Comparison of ENCODE assay signal across 8 cellular contexts in the genomic region with DNA sequence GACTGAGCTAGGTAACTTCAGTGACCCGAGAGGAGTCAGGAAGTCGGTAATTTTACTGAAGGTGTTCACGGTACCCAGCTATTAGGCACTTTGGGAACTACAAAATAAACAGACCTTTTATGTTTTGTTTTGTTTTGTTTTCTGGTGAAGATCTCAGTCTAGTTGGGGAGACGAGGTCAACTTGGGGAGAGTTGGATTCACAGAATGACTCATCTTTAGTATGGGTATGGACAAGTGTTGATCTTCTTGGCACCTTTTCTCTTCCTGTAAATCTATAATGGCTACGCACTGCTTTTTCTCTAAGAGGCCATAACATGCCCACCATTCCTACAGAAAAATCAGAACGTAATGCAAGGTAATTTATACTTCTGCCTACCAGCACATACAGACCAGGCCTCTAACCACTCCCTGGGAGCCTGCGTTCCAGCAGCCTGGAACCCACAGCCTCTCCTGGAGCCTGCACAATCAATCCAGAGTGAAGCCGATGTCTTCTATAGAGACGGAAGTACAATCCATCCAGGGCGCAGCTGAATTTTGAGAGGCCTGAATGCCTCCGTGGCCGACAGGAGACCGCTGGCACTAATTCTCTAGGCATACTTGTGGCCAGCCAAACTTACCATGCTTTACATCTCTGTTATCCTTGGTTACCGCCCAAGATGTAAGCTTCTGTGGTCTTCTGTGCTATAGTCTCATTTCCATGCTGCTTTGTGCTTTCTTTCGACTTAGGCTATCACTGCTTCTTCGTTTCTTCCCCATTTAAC. TPM values are rescaled to one million over a fixed set of nuclear protein-coding genes. Genes with fewer than 3 reads are reported as not detected.
A peak's percentile ranks its signal among the peaks of the same experiment; 100 is the strongest.
DNase-seq lines count a peak whose midpoint lies in the region; ATAC-seq and TF ChIP-seq lines count a peak whose summit lies in the region.

No MANE protein-coding gene starts in this region.

- peak overlapping the region; percentile 98 for H3K4me3 Mint-ChIP-seq in activated CD8-positive, alpha-beta memory T cell treated with anti-CD3 and anti-CD28 coated beads, Interleukin-2, amount 10 ng/mL, durations not matched to agents 7 days and 5 days

- H3K27ac ChIP-seq in left lung (peak overlapping the region; percentile 75 to 79), temporal lobe (ENCODE audit: low read depth, low read length) (peak overlapping the region; percentile 71)

- peaks cover 16 to 42% of the 10 kb centered on the region in 2 donors for H3K4me1 ChIP-seq in left lung

- no peak for TF ChIP-seq CTCF in left lung (IDR thresholded peaks at IDR 0.05)

- H3K27ac Mint-ChIP-seq in activated CD8-positive, alpha-beta memory T cell treated with anti-CD3 and anti-CD28 coated beads, Interleukin-2, amount 10 ng/mL, durations not matched to agents 7 days and 5 days, result peak overlapping the region; percentile 95

- CTCF ChIA-PET in activated CD8-positive, alpha-beta memory T cell treated with anti-CD3 and anti-CD28 coated beads, Interleukin-2, amount 10 ng/mL, durations not matched to agents 7 days and 5 days (lab: Charles Lee), result interaction anchor here (0.7 kb wide), 1 partner anchor 46 kb away, joined by 3 read pairs; no protein-coding TSS in a partner anchor

- no peak for DNase-seq in activated CD8-positive, alpha-beta memory T cell treated with anti-CD3 and anti-CD28 coated beads, Interleukin-2, amount 10 ng/mL, durations not matched to agents 7 days and 5 days
- no peak for DNase-seq in activated CD8-positive, alpha-beta memory T cell treated with anti-CD3 and anti-CD28 coated beads, Interleukin-2, amount 50 U/mL, for 48 hours
- DNase-seq in RKO (ENCODE audit: low spot score), result peak; percentile 77
- peak; percentile 12 for DNase-seq in cerebellum (ENCODE audit: low spot score)
- DNase-seq in left lung, result no peak

- H3K9me3 ChIP-seq in left lung, result no peaks in the 10 kb centered on the region

- no peaks in the 10 kb centered on the region for H3K27me3 ChIP-seq in left lung

- intact Hi-C loops in left lung (cut with DNase I), result no loop called here

- H3K36me3 Mint-ChIP-seq in activated CD8-positive, alpha-beta memory T cell treated with anti-CD3 and anti-CD28 coated beads, Interleukin-2, amount 10 ng/mL, durations not matched to agents 7 days and 5 days, result peaks cover 13% of the 10 kb centered on the region

- H3K4me3 ChIP-seq in left lung, result peak overlapping the region; percentile 49 to 79

- no peaks in the 10 kb centered on the region for H3K27me3 Mint-ChIP-seq in activated CD8-positive, alpha-beta memory T cell treated with anti-CD3 and anti-CD28 coated beads, Interleukin-2, amount 10 ng/mL, durations not matched to agents 7 days and 5 days

- ATAC-seq in activated CD8-positive, alpha-beta memory T cell treated with anti-CD3 and anti-CD28 coated beads, Interleukin-2, amount 10 ng/mL, durations not matched to agents 7 days and 5 days, result peak; percentile 27
- ATAC-seq in HG02885 (IDR thresholded peaks at IDR 0.05; ENCODE audit: poor library complexity, unreplicated experiment) (peak; percentile 31), left lung (peak; percentile 37), HG02571 (IDR thresholded peaks at IDR 0.05; ENCODE audit: unreplicated experiment) (no peak)

- H3K9me3 Mint-ChIP-seq in activated CD8-positive, alpha-beta memory T cell treated with anti-CD3 and anti-CD28 coated beads, Interleukin-2, amount 10 ng/mL, durations not matched to agents 7 days and 5 days (ENCODE audit: low read depth), result no peaks in the 10 kb centered on the region

- peaks cover 52% of the 10 kb centered on the region for H3K4me1 Mint-ChIP-seq in activated CD8-positive, alpha-beta memory T cell treated with anti-CD3 and anti-CD28 coated beads, Interleukin-2, amount 10 ng/mL, durations not matched to agents 7 days and 5 days

- no peaks in the 10 kb centered on the region for H3K36me3 ChIP-seq in left lung

RNA-seq across cellular contexts. Expression of a gene that starts 0.7 kb away (rescaled TPM):
- 10 to 100 TPM; 84.1 to 86.1 TPM for total RNA-seq in activated CD8-positive, alpha-beta memory T cell treated with anti-CD3 and anti-CD28 coated beads, Interleukin-2, amount 10 ng/mL, durations not matched to agents 7 days and 5 days
- total RNA-seq in cerebellum (80.0 TPM), left lung (10 to 100 TPM; 42.2 to 44.3 TPM), temporal lobe (56.1 TPM)

RNA-seq across cellular contexts. Expression of a gene that starts 0.8 kb away (rescaled TPM):
- total RNA-seq in activated CD8-positive, alpha-beta memory T cell treated with anti-CD3 and anti-CD28 coated beads, Interleukin-2, amount 10 ng/mL, durations not matched to agents 7 days and 5 days, result 10 to 100 TPM; 55.9 to 62.8 TPM
- total RNA-seq in cerebellum (15.5 TPM), left lung (10 to 100 TPM; 34.8 to 38.2 TPM), temporal lobe (13.3 TPM)

Comparison
In these comparisons a context has a peak if more than half of its experiments do, and no peak if none do; other contexts are left out.
1. DNase-seq: peak in RKO (single experiment) and cerebellum (single experiment); none in activated CD8-positive, alpha-beta memory T cell treated with anti-CD3 and anti-CD28 coated beads, Interleukin-2, amount 10 ng/mL, durations not matched to agents 7 days and 5 days (single experiment), activated CD8-positive, alpha-beta memory T cell treated with anti-CD3 and anti-CD28 coated beads, Interleukin-2, amount 50 U/mL, for 48 hours (single experiment) and left lung (0 of 2).